Comparison of ENCODE assay signal across 27 cellular contexts in the genomic region with DNA sequence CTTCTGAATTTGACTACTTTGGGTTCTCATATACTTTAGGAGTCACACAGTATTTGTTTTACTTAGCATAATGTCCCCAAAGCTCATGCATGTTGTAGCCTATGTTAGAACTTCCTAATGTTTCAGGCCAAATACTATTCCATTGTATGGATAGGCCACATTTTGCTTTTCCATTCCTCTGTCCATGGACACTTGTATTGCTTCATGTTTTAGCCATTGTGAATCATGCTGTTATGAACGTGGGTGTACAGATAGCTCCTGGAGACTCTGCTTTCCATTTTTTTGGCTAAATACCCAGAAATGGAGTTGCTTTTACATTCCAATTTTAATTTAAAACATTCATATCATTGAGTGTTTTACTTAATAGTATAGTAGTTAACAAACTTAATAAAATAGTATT. TPM values are rescaled to one million over a fixed set of nuclear protein-coding genes. Genes with fewer than 3 reads are reported as not detected.
"Had no signal": no experiment of that assay in that cellular context is flagged by ENCODE, and none has a peak within 500 bp of the region (broad histone marks: within the 10 kb centered on the region; RNA-seq: fewer than 3 reads in every experiment).

No MANE protein-coding gene starts in this region.

- H3K27ac ChIP-seq: esophagus squamous epithelium, gastrocnemius medialis, left lung, tibial artery had no signal

- H3K27me3 ChIP-seq: esophagus squamous epithelium, gastrocnemius medialis, left lung, tibial artery had no signal

- H3K9me3 ChIP-seq: esophagus squamous epithelium, gastrocnemius medialis, left lung, tibial artery had no signal

- H3K4me1 ChIP-seq: left lung, tibial artery had no signal

- ATAC-seq: activated CD8-positive, alpha-beta T cell treated with anti-CD3 and anti-CD28 coated beads for 36 hours; activated T-helper 17 cell treated with anti-CD3 and anti-CD28 coated beads, Interleukin-2, amount 50 U/mL, for 72 hours; gastrocnemius medialis; left lung; T-helper 17 cell; WTC11 had no signal

- H3K4me3 ChIP-seq: esophagus squamous epithelium, gastrocnemius medialis, left lung, tibial artery had no signal

- DNase-seq: activated CD4-positive, alpha-beta T cell treated with anti-CD3 and anti-CD28 coated beads for 4 hours; activated CD8-positive, alpha-beta T cell treated with anti-CD3 and anti-CD28 coated beads for 36 hours; activated naive CD4-positive, alpha-beta T cell; activated naive CD8-positive, alpha-beta T cell treated with anti-CD3 and anti-CD28 coated beads for 36 hours; activated T-cell treated with anti-CD3 and anti-CD28 coated beads, Interleukin-2, amount 50 U/mL, for 1 hour; aorta; dermis blood vessel endothelial cell; effector memory CD4-positive, alpha-beta T cell; esophagus squamous epithelium; gastrocnemius medialis; head of caudate nucleus; left lung; midbrain; stimulated activated CD4-positive, alpha-beta T cell treated with anti-CD3 and anti-CD28 coated beads, Interleukin-2, amount 100 ng/mL, for 24 hours; stimulated activated naive CD4-positive, alpha-beta T cell treated with Interleukin-2 at 50 U/mL for 16 hours; T-helper 17 cell; tibial artery had no signal

RNA-seq across cellular contexts. Expression of a gene that starts 54.6 kb away (rescaled TPM):
- total RNA-seq: activated CD8-positive, alpha-beta T cell treated with anti-CD3 and anti-CD28 coated beads for 36 hours; activated naive CD8-positive, alpha-beta T cell treated with anti-CD3 and anti-CD28 coated beads for 36 hours; activated T-helper 17 cell treated with anti-CD3 and anti-CD28 coated beads, Interleukin-2, amount 50 U/mL, for 72 hours; aorta; cerebellum; dermis blood vessel endothelial cell; esophagus squamous epithelium; gastrocnemius medialis; kidney epithelial cell; left lung; lung microvascular endothelial cell; neural crest cell; omental fat pad; progenitor cell of endocrine pancreas; subcutaneous adipose tissue; T-helper 17 cell; urinary bladder; WTC11 had no signal
